In genomic region chr11:96263361-96263763, GRCh38 we compare ENCODE assay signal across 10 cellular contexts.
A peak's percentile ranks its signal among the peaks of the same experiment; 100 is the strongest.
DNase-seq lines count a peak whose midpoint lies in the region; ATAC-seq and TF ChIP-seq lines count a peak whose summit lies in the region.
"Had no signal": no experiment of that assay in that cellular context is flagged by ENCODE, and none has a peak within 500 bp of the region (broad histone marks: within the 10 kb centered on the region; RNA-seq: fewer than 3 reads in every experiment).

No MANE protein-coding gene starts in this region.

- H3K4me3 ChIP-seq in AG10803 (ENCODE audit: low read length) = no peak overlapping the region
- no peak overlapping the region for H3K4me3 ChIP-seq in choroid plexus epithelial cell (ENCODE audit: low read depth, low read length)

- H3K27ac Mint-ChIP-seq in naive thymus-derived CD8-positive, alpha-beta T cell = peak overlapping the region in 9 of 10 donors; percentile 3 to 92 (median 78)

- POLR2A ChIA-PET in naive thymus-derived CD8-positive, alpha-beta T cell (lab: Charles Lee) = interaction anchor here (1.0 kb wide), 1 partner anchor 20 kb away, joined by 3 read pairs; no protein-coding TSS in a partner anchor

- DNase-seq in AG10803 (ENCODE audit: low read depth) (peak; percentile 89), MV-4-11 (lab: John Stamatoyannopoulos, UW) (peak; percentile 89), choroid plexus epithelial cell (ENCODE audit: low read depth) (peak; percentile 89), pons (ENCODE audit: low spot score) (no peak), iPS-NIHi11 (ENCODE audit: low spot score) (no peak), SHP77 (lab: John Stamatoyannopoulos, UW) (no peak)
- DNase-seq in naive thymus-derived CD8-positive, alpha-beta T cell = no peak
- DNase-seq: stimulated activated naive CD4-positive, alpha-beta T cell had no signal

- no peak for TF ChIP-seq CTCF in AG10803 (conservative IDR thresholded peaks at IDR 0.05; ENCODE audit: low read length)
- TF ChIP-seq CTCF in choroid plexus epithelial cell (conservative IDR thresholded peaks at IDR 0.05; ENCODE audit: low read depth, low read length) = no peak

- H3K36me3 Mint-ChIP-seq in naive thymus-derived CD8-positive, alpha-beta T cell = peaks cover 5 to 9% (median 6%) of the 10 kb centered on the region in 3 donors
- H3K36me3 Mint-ChIP-seq: brain had no signal

- peaks cover 44 to 96% (median 94%) of the 10 kb centered on the region in 4 donors for H3K4me1 Mint-ChIP-seq in naive thymus-derived CD8-positive, alpha-beta T cell

- H3K9me3 Mint-ChIP-seq in naive thymus-derived CD8-positive, alpha-beta T cell = peaks cover 0 to 2% (median 0%) of the 10 kb centered on the region in 9 donors
- H3K9me3 Mint-ChIP-seq: brain had no signal

- no peaks in the 10 kb centered on the region for H3K27me3 Mint-ChIP-seq in naive thymus-derived CD8-positive, alpha-beta T cell

- peak overlapping the region in 1 of 10 donors; percentile 4 for H3K4me3 Mint-ChIP-seq in naive thymus-derived CD8-positive, alpha-beta T cell
- H3K4me3 Mint-ChIP-seq: brain had no signal

- no peak for ATAC-seq in naive thymus-derived CD8-positive, alpha-beta T cell
- ATAC-seq in HG02588 (IDR thresholded peaks at IDR 0.05; ENCODE audit: unreplicated experiment) = no peak

Comparison
In these comparisons a context has a peak if more than half of its experiments do, and no peak if none do; other contexts are left out.
1. DNase-seq: peak in AG10803 (single experiment), MV-4-11 (single experiment) and choroid plexus epithelial cell (single experiment); none in naive thymus-derived CD8-positive, alpha-beta T cell (0 of 10), pons (single experiment), iPS-NIHi11 (single experiment) and SHP77 (0 of 2).